1 cellular context compared by ENCODE assay signal in the genomic region with DNA sequence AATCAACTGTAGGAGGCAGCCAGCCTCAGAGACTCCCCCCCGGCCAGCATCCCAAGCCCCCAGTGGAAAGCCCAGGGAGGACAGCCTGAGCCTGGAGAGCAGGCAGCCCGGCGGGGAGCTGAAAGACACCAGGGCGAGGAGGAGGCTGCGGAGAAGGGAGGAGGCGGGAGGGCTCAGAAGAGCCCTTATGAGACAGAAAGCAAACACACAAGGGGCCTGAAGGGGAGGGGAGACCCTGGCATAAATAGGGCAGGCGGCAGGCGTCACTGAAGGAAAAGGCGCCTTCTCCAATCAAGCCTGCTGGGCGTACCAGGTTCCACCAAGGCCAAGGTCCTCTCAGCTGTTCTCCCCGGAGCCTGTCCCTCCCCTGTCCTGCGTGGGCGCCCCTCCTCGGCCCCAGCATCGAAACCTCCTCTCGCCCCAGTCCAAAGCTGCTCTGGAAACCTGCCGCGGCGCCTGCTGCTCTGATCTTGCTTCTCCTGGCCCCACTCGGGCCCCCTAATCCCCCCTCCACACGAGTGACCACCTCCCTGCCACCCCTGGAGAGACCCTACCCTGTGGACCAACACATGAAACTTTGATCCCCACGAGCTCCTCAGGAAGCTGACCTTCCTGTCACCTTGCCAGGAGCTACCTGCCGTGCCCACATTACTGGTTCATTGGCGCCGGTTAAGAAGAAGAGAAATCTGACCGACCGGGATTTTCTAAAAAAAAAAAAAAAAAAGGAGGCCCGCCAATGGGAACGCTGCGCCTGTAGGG.
TF ChIP-seq lines count a peak whose summit lies in the region.

No MANE protein-coding gene starts in this region.

TF ChIP-seq in HEK293, 187 proteins besides CTCF, POLR2A, EP300 and RAD21 (continued from another document and continues in another):
- TF ChIP-seq, protein P1, sequence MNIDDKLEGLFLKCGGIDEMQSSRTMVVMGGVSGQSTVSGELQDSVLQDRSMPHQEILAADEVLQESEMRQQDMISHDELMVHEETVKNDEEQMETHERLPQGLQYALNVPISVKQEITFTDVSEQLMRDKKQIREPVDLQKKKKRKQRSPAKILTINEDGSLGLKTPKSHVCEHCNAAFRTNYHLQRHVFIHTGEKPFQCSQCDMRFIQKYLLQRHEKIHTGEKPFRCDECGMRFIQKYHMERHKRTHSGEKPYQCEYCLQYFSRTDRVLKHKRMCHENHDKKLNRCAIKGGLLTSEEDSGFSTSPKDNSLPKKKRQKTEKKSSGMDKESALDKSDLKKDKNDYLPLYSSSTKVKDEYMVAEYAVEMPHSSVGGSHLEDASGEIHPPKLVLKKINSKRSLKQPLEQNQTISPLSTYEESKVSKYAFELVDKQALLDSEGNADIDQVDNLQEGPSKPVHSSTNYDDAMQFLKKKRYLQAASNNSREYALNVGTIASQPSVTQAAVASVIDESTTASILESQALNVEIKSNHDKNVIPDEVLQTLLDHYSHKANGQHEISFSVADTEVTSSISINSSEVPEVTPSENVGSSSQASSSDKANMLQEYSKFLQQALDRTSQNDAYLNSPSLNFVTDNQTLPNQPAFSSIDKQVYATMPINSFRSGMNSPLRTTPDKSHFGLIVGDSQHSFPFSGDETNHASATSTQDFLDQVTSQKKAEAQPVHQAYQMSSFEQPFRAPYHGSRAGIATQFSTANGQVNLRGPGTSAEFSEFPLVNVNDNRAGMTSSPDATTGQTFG (tag by site-specific recombination; IDR thresholded peaks at IDR 0.05; ENCODE audit: borderline replicate concordance): no peak
- TF ChIP-seq ZFP41 (tag by site-specific recombination; IDR thresholded peaks at IDR 0.05; ENCODE audit: borderline replicate concordance) (no peak), ZNF202 (tag by site-specific recombination; IDR thresholded peaks at IDR 0.05; ENCODE audit: borderline replicate concordance) (no peak), ZNF518A (tag by site-specific recombination; conservative IDR thresholded peaks at IDR 0.05; ENCODE audit: low read depth) (no peak), GLIS2 (tag by site-specific recombination; IDR thresholded peaks at IDR 0.05) (peak; percentile 46; the same call in 1 of the 2 replicates), ZNF112 (tag by site-specific recombination; IDR thresholded peaks at IDR 0.05) (no peak), ZNF600 (tag by site-specific recombination; IDR thresholded peaks at IDR 0.05) (no peak), ZEB2 (tag by site-specific recombination; IDR thresholded peaks at IDR 0.05) (no peak), ZNF274 (IDR thresholded peaks at IDR 0.05; ENCODE audit: low read length) (no peak), ZNF274 (tag by site-specific recombination; IDR thresholded peaks at IDR 0.05; ENCODE audit: borderline replicate concordance) (no peak), GLIS1 (tag by site-specific recombination; IDR thresholded peaks at IDR 0.05) (peak; percentile 68), ELK4 (IDR thresholded peaks at IDR 0.05; ENCODE audit: borderline replicate concordance, low read depth, low read length) (no peak), ZNF146 (tag by site-specific recombination; IDR thresholded peaks at IDR 0.05) (no peak), ZBTB8A (tag by site-specific recombination; IDR thresholded peaks at IDR 0.05) (peak; percentile 64), ZNF610 (tag by site-specific recombination; IDR thresholded peaks at IDR 0.05; ENCODE audit: borderline replicate concordance) (no peak), SP3 (tag by site-specific recombination; IDR thresholded peaks at IDR 0.05) (no peak), ZBTB48 (tag by site-specific recombination; IDR thresholded peaks at IDR 0.05) (no peak), ZNF10 (tag by site-specific recombination; IDR thresholded peaks at IDR 0.05) (no peak), ZNF561 (tag by site-specific recombination; IDR thresholded peaks at IDR 0.05; ENCODE audit: borderline replicate concordance) (no peak), ZNF660 (tag by site-specific recombination; IDR thresholded peaks at IDR 0.05) (no peak), ZBTB10 (tag by site-specific recombination; IDR thresholded peaks at IDR 0.05) (no peak), ZNF157 (tag by site-specific recombination; IDR thresholded peaks at IDR 0.05) (no peak), MYNN (tag by site-specific recombination; IDR thresholded peaks at IDR 0.05; ENCODE audit: borderline replicate concordance) (no peak), ZNF335 (tag by site-specific recombination; conservative IDR thresholded peaks at IDR 0.05) (peak; percentile 85), ZNF548 (tag by site-specific recombination; IDR thresholded peaks at IDR 0.05) (no peak)
- TF ChIP-seq, protein P2, sequence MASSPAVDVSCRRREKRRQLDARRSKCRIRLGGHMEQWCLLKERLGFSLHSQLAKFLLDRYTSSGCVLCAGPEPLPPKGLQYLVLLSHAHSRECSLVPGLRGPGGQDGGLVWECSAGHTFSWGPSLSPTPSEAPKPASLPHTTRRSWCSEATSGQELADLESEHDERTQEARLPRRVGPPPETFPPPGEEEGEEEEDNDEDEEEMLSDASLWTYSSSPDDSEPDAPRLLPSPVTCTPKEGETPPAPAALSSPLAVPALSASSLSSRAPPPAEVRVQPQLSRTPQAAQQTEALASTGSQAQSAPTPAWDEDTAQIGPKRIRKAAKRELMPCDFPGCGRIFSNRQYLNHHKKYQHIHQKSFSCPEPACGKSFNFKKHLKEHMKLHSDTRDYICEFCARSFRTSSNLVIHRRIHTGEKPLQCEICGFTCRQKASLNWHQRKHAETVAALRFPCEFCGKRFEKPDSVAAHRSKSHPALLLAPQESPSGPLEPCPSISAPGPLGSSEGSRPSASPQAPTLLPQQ (tag by site-specific recombination; IDR thresholded peaks at IDR 0.05): no peak
- TF ChIP-seq, protein P3, sequence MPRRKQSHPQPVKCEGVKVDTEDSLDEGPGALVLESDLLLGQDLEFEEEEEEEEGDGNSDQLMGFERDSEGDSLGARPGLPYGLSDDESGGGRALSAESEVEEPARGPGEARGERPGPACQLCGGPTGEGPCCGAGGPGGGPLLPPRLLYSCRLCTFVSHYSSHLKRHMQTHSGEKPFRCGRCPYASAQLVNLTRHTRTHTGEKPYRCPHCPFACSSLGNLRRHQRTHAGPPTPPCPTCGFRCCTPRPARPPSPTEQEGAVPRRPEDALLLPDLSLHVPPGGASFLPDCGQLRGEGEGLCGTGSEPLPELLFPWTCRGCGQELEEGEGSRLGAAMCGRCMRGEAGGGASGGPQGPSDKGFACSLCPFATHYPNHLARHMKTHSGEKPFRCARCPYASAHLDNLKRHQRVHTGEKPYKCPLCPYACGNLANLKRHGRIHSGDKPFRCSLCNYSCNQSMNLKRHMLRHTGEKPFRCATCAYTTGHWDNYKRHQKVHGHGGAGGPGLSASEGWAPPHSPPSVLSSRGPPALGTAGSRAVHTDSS (tag by site-specific recombination; IDR thresholded peaks at IDR 0.05): no peak
- TF ChIP-seq, protein P4, sequence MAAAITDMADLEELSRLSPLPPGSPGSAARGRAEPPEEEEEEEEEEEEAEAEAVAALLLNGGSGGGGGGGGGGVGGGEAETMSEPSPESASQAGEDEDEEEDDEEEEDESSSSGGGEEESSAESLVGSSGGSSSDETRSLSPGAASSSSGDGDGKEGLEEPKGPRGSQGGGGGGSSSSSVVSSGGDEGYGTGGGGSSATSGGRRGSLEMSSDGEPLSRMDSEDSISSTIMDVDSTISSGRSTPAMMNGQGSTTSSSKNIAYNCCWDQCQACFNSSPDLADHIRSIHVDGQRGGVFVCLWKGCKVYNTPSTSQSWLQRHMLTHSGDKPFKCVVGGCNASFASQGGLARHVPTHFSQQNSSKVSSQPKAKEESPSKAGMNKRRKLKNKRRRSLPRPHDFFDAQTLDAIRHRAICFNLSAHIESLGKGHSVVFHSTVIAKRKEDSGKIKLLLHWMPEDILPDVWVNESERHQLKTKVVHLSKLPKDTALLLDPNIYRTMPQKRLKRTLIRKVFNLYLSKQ (tag by site-specific recombination; IDR thresholded peaks at IDR 0.05; ENCODE audit: borderline replicate concordance): no peak
- TF ChIP-seq, protein P5, sequence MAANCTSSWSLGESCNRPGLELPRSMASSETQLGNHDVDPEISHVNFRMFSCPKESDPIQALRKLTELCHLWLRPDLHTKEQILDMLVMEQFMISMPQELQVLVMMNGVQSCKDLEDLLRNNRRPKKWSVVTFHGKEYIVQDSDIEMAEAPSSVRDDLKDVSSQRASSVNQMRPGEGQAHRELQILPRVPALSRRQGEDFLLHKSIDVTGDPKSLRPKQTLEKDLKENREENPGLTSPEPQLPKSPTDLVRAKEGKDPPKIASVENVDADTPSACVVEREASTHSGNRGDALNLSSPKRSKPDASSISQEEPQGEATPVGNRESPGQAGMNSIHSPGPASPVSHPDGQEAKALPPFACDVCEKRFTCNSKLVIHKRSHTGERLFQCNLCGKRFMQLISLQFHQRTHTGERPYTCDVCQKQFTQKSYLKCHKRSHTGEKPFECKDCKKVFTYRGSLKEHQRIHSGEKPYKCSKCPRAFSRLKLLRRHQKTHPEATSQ (tag by site-specific recombination; IDR thresholded peaks at IDR 0.05): no peak
- TF ChIP-seq, protein P6, sequence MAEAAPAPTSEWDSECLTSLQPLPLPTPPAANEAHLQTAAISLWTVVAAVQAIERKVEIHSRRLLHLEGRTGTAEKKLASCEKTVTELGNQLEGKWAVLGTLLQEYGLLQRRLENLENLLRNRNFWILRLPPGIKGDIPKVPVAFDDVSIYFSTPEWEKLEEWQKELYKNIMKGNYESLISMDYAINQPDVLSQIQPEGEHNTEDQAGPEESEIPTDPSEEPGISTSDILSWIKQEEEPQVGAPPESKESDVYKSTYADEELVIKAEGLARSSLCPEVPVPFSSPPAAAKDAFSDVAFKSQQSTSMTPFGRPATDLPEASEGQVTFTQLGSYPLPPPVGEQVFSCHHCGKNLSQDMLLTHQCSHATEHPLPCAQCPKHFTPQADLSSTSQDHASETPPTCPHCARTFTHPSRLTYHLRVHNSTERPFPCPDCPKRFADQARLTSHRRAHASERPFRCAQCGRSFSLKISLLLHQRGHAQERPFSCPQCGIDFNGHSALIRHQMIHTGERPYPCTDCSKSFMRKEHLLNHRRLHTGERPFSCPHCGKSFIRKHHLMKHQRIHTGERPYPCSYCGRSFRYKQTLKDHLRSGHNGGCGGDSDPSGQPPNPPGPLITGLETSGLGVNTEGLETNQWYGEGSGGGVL (tag by site-specific recombination; IDR thresholded peaks at IDR 0.05): no peak
